ENCODE assay signal across 22 cellular contexts in the genomic region with DNA sequence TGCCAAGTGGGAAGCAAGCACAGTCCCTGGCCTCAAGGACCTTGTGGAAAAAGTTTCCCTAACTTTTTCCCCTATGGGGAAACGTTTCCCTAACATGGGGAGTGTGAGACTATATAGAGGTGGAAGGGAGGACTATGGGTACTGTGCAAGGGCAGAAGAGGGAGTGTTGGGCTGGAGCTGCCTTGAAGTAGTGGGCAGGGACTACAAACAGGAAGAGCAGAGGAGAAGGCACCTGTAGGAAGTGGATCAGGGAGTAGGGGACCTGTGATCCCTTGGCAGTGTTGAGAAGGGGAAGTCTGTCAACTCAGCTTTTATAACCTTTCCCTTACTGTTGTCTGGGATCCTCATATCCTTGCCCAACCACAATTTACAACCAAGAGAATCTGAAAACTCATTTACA. TPM values are rescaled to one million over a fixed set of nuclear protein-coding genes. Genes with fewer than 3 reads are reported as not detected.
DNase-seq lines count a peak whose midpoint lies in the region; ATAC-seq and TF ChIP-seq lines count a peak whose summit lies in the region.
"Had no signal": no experiment of that assay in that cellular context is flagged by ENCODE, and none has a peak within 500 bp of the region (broad histone marks: within the 10 kb centered on the region; RNA-seq: fewer than 3 reads in every experiment).

No MANE protein-coding gene starts in this region.

- no peaks in the 10 kb centered on the region for H3K79me2 ChIP-seq in smooth muscle cell (ENCODE audit: low read depth)

- peaks cover 22 to 49% of the 10 kb centered on the region in 2 donors for H3K4me1 Mint-ChIP-seq in immature natural killer cell

- H3K27ac Mint-ChIP-seq in immature natural killer cell, result peak overlapping the region in 5 of 6 donors; percentile 8 to 67 (median 26)
- H3K27ac Mint-ChIP-seq: activated CD4-positive, alpha-beta T cell treated with anti-CD3 and anti-CD28 coated beads, Interleukin-2, amount 10 ng/mL, durations not matched to agents 7 days and 5 days had no signal

- peaks cover 5% of the 10 kb centered on the region for H3F3A ChIP-seq in smooth muscle cell (ENCODE audit: low read depth)

- no peak overlapping the region for H3K4me3 Mint-ChIP-seq in immature natural killer cell
- H3K4me3 Mint-ChIP-seq: activated CD4-positive, alpha-beta T cell treated with anti-CD3 and anti-CD28 coated beads, Interleukin-2, amount 10 ng/mL, durations not matched to agents 7 days and 5 days; CD4-positive, alpha-beta memory T cell; naive thymus-derived CD8-positive, alpha-beta T cell had no signal

- peak overlapping the region; percentile 82 for H3K4me3 ChIP-seq in adipocyte (ENCODE audit: low read length)
- H3K4me3 ChIP-seq in psoas muscle, result peak overlapping the region; percentile 82
- H3K4me3 ChIP-seq in smooth muscle cell, result no peak overlapping the region

- H3K9ac ChIP-seq in adipocyte (ENCODE audit: low read length), result no peak overlapping the region
- no peak overlapping the region for H3K9ac ChIP-seq in smooth muscle cell (ENCODE audit: low read depth)

- peak in 3 of 4 donors; percentile 19 to 24 (median 23) for ATAC-seq in psoas muscle
- no peak for ATAC-seq in HG02870 (IDR thresholded peaks at IDR 0.05; ENCODE audit: unreplicated experiment)
- no peak for ATAC-seq in GM21619 (IDR thresholded peaks at IDR 0.05; ENCODE audit: unreplicated experiment)
- ATAC-seq: naive thymus-derived CD8-positive, alpha-beta T cell had no signal

- H3K36me3 Mint-ChIP-seq in immature natural killer cell, result peaks cover 16 to 28% (median 19%) of the 10 kb centered on the region in 3 donors

- no peak overlapping the region for H2AFZ ChIP-seq in smooth muscle cell (ENCODE audit: low read depth)

- H3K36me3 ChIP-seq in adipocyte (ENCODE audit: control insufficient read depth, insufficient read depth, low read length, severe bottlenecking) (no peaks in the 10 kb centered on the region), psoas muscle (ENCODE audit: insufficient read depth in 1 of 2, low read depth in 1 of 2) (peaks cover 0 to 20% of the 10 kb centered on the region in 2 donors), smooth muscle cell (ENCODE audit: low read depth) (peaks cover 6% of the 10 kb centered on the region)

- H3K27me3 ChIP-seq in adipocyte (replicated peaks; ENCODE audit: control insufficient read depth, insufficient read depth, low read length) (no peaks in the 10 kb centered on the region), psoas muscle (ENCODE audit: insufficient read depth in 3 of 3, low read length in 2 of 3) (no peaks in the 10 kb centered on the region), smooth muscle cell (ENCODE audit: low read depth) (no peaks in the 10 kb centered on the region)

- WGBS in psoas muscle, 3 donors, result 17 to 25% (median 22%) methylated on average over 1 of the region's 1 CpG
- 88% methylated on average over 1 of the region's 1 CpG for WGBS in smooth muscle cell (ENCODE audit: low lambda C conversion rate)

- H3K4me1 ChIP-seq in adipocyte (ENCODE audit: control insufficient read depth, insufficient read depth, low read length) (peaks cover 34% of the 10 kb centered on the region), psoas muscle (peaks cover 19% of the 10 kb centered on the region), smooth muscle cell (ENCODE audit: low read depth) (peaks cover 6% of the 10 kb centered on the region)

- no peak overlapping the region for H3K4me2 ChIP-seq in smooth muscle cell

- no peaks in the 10 kb centered on the region for H3K27me3 Mint-ChIP-seq in immature natural killer cell (ENCODE audit: low read depth in 3 of 3)
- H3K27me3 Mint-ChIP-seq: activated CD4-positive, alpha-beta T cell treated with anti-CD3 and anti-CD28 coated beads, Interleukin-2, amount 10 ng/mL, durations not matched to agents 7 days and 5 days; CD4-positive, alpha-beta memory T cell; naive thymus-derived CD8-positive, alpha-beta T cell had no signal

- intact Hi-C loops in psoas muscle (cut with DNase I), result loop anchor here in 1 of 2 donors (5.0 kb wide), 1 partner anchor 179 kb away; the partner anchor contains the start of gene HOMER1

- peak; percentile 7 for DNase-seq in GM20000 (ENCODE audit: low spot score)
- no peak for DNase-seq in adipocyte (ENCODE audit: low read depth)
- no peak for DNase-seq in immature natural killer cell
- no peak for DNase-seq in psoas muscle
- DNase-seq in smooth muscle cell (lab: John Stamatoyannopoulos, UW; ENCODE audit: unreplicated experiment), result no peak
- DNase-seq: activated CD4-positive, alpha-beta T cell treated with anti-CD3 and anti-CD28 coated beads, Interleukin-2, amount 10 ng/mL, durations not matched to agents 7 days and 5 days; activated CD8-positive, alpha-beta memory T cell treated with anti-CD3 and anti-CD28 coated beads, Interleukin-2, amount 50 U/mL, for 48 hours; activated gamma-delta T cell; CD4-positive, alpha-beta memory T cell; cerebellar nuclear complex; DMS79 treated with DMSO at 0.1 percent for 48 hours; effector memory CD4-positive, alpha-beta T cell; glutamatergic neuron; HFFc6; KG1; naive thymus-derived CD8-positive, alpha-beta T cell; NCI-H2081; NCI-H446 treated with DMSO at 0.1 percent for 48 hours; stimulated activated CD4-positive, alpha-beta T cell treated with anti-CD3 and anti-CD28 coated beads, Interleukin-12 subunit alpha, Interleukin-12 subunit beta, amount 100 ng/mL, for 4 hours had no signal

- H3K27ac ChIP-seq in psoas muscle (peak overlapping the region; percentile 99), smooth muscle cell (ENCODE audit: low read depth) (no peak overlapping the region)
- H3K27ac ChIP-seq: RWPE1 had no signal

- TF ChIP-seq CTCF in GM20000 (IDR thresholded peaks at IDR 0.05; ENCODE audit: extremely low read depth, missing control alignments), result no peak
- TF ChIP-seq CTCF in psoas muscle (IDR thresholded peaks at IDR 0.05), result no peak
- TF ChIP-seq CTCF in smooth muscle cell (IDR thresholded peaks at IDR 0.05; ENCODE audit: borderline replicate concordance, insufficient read depth, poor library complexity, severe bottlenecking), result no peak

- no peaks in the 10 kb centered on the region for H4K20me1 ChIP-seq in smooth muscle cell (ENCODE audit: low read depth)

- no peaks in the 10 kb centered on the region for H3K9me3 Mint-ChIP-seq in immature natural killer cell
- H3K9me3 Mint-ChIP-seq: activated CD4-positive, alpha-beta T cell treated with anti-CD3 and anti-CD28 coated beads, Interleukin-2, amount 10 ng/mL, durations not matched to agents 7 days and 5 days; HFFc6 had no signal

- H3K9me3 ChIP-seq in adipocyte (ENCODE audit: control insufficient read depth, low read length) (no peaks in the 10 kb centered on the region), psoas muscle (no peaks in the 10 kb centered on the region), smooth muscle cell (replicated peaks; ENCODE audit: low read depth) (no peaks in the 10 kb centered on the region)

RNA-seq across cellular contexts. Expression of gene CMYA5, which starts 1.4 kb away (rescaled TPM):
- polyA plus RNA-seq in immature natural killer cell (not detected), psoas muscle (1,000 to 10,000 TPM in 1 of 3 donors, 100 to 1,000 TPM in 2; 290 to 1,216 (median 790) TPM), smooth muscle cell (0.31 and 1.1 TPM in 2 replicates)
- total RNA-seq in psoas muscle (1,000 to 10,000 TPM; 1,174 to 1,472 (median 1,378) TPM), smooth muscle cell (1.9 and 2.4 TPM in 2 replicates)

Comparison
In these comparisons a context has a peak if more than half of its experiments do, and no peak if none do; other contexts are left out.
1. ATAC-seq: peak in psoas muscle (3 of 4); none in HG02870 (single experiment) and GM21619 (single experiment).
2. RNA of gene CMYA5, which starts 1.4 kb away (polyA plus RNA-seq): 290 to 1,216 TPM in psoas muscle; 0.31 to 1.1 TPM in smooth muscle cell and not detected in immature natural killer cell; every median in the first group is over 100 times any median in the second.